Comparison of ENCODE assay signal across 1 cellular context in the genomic region with DNA sequence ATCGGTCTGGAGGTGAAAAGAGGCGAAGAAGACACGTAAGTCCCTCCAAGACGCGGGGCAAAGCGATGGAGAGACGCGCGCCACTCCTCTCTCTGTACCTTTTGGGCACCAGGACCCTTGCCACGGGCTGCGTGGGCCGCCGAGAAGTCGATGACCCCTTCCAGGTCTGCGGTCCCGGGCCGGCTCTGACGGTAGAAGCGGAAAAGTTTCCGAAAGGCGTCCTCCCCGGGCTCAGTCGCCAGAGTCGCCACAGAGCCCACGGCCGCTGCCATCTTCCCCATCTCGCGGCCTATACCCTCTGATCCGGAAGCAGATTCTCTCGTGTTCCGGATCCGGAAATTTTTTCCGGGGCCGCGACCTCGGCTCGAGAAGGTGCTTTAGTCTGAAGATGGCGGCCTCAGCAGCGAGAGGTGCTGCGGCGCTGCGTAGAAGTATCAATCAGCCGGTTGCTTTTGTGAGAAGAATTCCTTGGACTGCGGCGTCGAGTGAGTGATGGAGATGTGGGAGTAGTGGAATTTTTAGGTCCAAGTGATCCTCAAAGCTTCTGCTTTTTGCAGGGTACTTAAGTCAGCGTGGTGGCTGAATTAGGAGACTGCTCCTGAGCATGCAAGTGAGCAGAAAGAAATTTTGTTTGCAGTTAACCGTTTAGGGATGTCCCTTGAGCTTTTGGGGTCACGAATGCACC.
TF ChIP-seq lines count a peak whose summit lies in the region.

A gene with protein sequence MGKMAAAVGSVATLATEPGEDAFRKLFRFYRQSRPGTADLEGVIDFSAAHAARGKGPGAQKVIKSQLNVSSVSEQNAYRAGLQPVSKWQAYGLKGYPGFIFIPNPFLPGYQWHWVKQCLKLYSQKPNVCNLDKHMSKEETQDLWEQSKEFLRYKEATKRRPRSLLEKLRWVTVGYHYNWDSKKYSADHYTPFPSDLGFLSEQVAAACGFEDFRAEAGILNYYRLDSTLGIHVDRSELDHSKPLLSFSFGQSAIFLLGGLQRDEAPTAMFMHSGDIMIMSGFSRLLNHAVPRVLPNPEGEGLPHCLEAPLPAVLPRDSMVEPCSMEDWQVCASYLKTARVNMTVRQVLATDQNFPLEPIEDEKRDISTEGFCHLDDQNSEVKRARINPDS (minus strand): TSS at position 300 of the 685 bp plus-strand sequence. CDS start 19 bp downstream, at position 281.
SLIRP (plus strand) TSS at position 380 of the 685 bp plus-strand sequence; CDS start at position 389, 9 bp downstream.

TF ChIP-seq in HepG2, 621 proteins besides CTCF, POLR2A, EP300 and RAD21 (continued from another document and continues in another):
- TF ChIP-seq, protein P1, sequence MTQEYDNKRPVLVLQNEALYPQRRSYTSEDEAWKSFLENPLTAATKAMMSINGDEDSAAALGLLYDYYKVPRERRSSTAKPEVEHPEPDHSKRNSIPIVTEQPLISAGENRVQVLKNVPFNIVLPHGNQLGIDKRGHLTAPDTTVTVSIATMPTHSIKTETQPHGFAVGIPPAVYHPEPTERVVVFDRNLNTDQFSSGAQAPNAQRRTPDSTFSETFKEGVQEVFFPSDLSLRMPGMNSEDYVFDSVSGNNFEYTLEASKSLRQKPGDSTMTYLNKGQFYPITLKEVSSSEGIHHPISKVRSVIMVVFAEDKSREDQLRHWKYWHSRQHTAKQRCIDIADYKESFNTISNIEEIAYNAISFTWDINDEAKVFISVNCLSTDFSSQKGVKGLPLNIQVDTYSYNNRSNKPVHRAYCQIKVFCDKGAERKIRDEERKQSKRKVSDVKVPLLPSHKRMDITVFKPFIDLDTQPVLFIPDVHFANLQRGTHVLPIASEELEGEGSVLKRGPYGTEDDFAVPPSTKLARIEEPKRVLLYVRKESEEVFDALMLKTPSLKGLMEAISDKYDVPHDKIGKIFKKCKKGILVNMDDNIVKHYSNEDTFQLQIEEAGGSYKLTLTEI (CRISPR knock-in tag; conservative IDR thresholded peaks at IDR 0.05), result no peak
- TF ChIP-seq ZNF280D (CRISPR knock-in tag; IDR thresholded peaks at IDR 0.05) (peak; percentile 42; the same call in 1 of the 2 replicates), ESRRA (CRISPR knock-in tag; IDR thresholded peaks at IDR 0.05; ENCODE audit: low read depth) (peak; percentile 47; the same call in 1 of the 2 replicates), ZNF883 (CRISPR knock-in tag; IDR thresholded peaks at IDR 0.05; ENCODE audit: not compliant biosample characterization) (peak; percentile 82), BCLAF1 (IDR thresholded peaks at IDR 0.05) (no peak), SP4 (CRISPR knock-in tag; IDR thresholded peaks at IDR 0.05) (peak; percentile 63; the same call in 1 of the 2 replicates), RBM22 (optimal IDR thresholded peaks at IDR 0.05; ENCODE audit: low read length) (no peak), GLI4 (CRISPR knock-in tag; IDR thresholded peaks at IDR 0.05; ENCODE audit: borderline replicate concordance) (no peak), ZNF124 (CRISPR knock-in tag; IDR thresholded peaks at IDR 0.05) (0 out of 2 replicates have a peak, but pooled peaks have one; percentile 23), ZSCAN5A (CRISPR knock-in tag; IDR thresholded peaks at IDR 0.05; ENCODE audit: borderline replicate concordance) (peak; percentile 66; the same call in 1 of the 2 replicates), ZBTB7B (CRISPR knock-in tag; IDR thresholded peaks at IDR 0.05) (0 out of 2 replicates have a peak, but pooled peaks have one; percentile 14), ZBTB33 (CRISPR knock-in tag; IDR thresholded peaks at IDR 0.05) (no peak), ZNF704 (CRISPR knock-in tag; IDR thresholded peaks at IDR 0.05; ENCODE audit: borderline replicate concordance) (0 out of 2 replicates have a peak, but pooled peaks have one; percentile 33), MBD4 (IDR thresholded peaks at IDR 0.05; ENCODE audit: borderline replicate concordance, low read length) (no peak), ZMYM4 (CRISPR knock-in tag; IDR thresholded peaks at IDR 0.05) (peak; percentile 57), RORA (CRISPR knock-in tag; IDR thresholded peaks at IDR 0.05) (0 out of 2 replicates have a peak, but pooled peaks have one; percentile 44), ZC3H4 (CRISPR knock-in tag; IDR thresholded peaks at IDR 0.05; ENCODE audit: borderline replicate concordance) (no peak), ZNF850 (CRISPR knock-in tag; conservative IDR thresholded peaks at IDR 0.05) (peak; percentile 26; the same call in 1 of the 2 replicates), ARNT2 (CRISPR knock-in tag; IDR thresholded peaks at IDR 0.05; ENCODE audit: low read depth) (peak; percentile 63; the same call in 1 of the 2 replicates), ZNF264 (CRISPR knock-in tag; IDR thresholded peaks at IDR 0.05) (peak; percentile 61; the same call in 1 of the 2 replicates), ZNF616 (CRISPR knock-in tag; IDR thresholded peaks at IDR 0.05; ENCODE audit: low read depth) (no peak), ZNF552 (CRISPR knock-in tag; IDR thresholded peaks at IDR 0.05; ENCODE audit: borderline replicate concordance) (no peak)
- TF ChIP-seq, protein P2, sequence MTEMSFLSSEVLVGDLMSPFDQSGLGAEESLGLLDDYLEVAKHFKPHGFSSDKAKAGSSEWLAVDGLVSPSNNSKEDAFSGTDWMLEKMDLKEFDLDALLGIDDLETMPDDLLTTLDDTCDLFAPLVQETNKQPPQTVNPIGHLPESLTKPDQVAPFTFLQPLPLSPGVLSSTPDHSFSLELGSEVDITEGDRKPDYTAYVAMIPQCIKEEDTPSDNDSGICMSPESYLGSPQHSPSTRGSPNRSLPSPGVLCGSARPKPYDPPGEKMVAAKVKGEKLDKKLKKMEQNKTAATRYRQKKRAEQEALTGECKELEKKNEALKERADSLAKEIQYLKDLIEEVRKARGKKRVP (CRISPR knock-in tag; IDR thresholded peaks at IDR 0.05), result no peak
- TF ChIP-seq, protein P3, sequence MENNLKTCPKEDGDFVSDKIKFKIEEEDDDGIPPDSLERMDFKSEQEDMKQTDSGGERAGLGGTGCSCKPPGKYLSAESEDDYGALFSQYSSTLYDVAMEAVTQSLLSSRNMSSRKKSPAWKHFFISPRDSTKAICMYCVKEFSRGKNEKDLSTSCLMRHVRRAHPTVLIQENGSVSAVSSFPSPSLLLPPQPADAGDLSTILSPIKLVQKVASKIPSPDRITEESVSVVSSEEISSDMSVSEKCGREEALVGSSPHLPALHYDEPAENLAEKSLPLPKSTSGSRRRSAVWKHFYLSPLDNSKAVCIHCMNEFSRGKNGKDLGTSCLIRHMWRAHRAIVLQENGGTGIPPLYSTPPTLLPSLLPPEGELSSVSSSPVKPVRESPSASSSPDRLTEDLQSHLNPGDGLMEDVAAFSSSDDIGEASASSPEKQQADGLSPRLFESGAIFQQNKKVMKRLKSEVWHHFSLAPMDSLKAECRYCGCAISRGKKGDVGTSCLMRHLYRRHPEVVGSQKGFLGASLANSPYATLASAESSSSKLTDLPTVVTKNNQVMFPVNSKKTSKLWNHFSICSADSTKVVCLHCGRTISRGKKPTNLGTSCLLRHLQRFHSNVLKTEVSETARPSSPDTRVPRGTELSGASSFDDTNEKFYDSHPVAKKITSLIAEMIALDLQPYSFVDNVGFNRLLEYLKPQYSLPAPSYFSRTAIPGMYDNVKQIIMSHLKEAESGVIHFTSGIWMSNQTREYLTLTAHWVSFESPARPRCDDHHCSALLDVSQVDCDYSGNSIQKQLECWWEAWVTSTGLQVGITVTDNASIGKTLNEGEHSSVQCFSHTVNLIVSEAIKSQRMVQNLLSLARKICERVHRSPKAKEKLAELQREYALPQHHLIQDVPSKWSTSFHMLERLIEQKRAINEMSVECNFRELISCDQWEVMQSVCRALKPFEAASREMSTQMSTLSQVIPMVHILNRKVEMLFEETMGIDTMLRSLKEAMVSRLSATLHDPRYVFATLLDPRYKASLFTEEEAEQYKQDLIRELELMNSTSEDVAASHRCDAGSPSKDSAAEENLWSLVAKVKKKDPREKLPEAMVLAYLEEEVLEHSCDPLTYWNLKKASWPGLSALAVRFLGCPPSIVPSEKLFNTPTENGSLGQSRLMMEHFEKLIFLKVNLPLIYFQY (CRISPR knock-in tag; IDR thresholded peaks at IDR 0.05; ENCODE audit: borderline replicate concordance), result no peak
- TF ChIP-seq, protein P4, sequence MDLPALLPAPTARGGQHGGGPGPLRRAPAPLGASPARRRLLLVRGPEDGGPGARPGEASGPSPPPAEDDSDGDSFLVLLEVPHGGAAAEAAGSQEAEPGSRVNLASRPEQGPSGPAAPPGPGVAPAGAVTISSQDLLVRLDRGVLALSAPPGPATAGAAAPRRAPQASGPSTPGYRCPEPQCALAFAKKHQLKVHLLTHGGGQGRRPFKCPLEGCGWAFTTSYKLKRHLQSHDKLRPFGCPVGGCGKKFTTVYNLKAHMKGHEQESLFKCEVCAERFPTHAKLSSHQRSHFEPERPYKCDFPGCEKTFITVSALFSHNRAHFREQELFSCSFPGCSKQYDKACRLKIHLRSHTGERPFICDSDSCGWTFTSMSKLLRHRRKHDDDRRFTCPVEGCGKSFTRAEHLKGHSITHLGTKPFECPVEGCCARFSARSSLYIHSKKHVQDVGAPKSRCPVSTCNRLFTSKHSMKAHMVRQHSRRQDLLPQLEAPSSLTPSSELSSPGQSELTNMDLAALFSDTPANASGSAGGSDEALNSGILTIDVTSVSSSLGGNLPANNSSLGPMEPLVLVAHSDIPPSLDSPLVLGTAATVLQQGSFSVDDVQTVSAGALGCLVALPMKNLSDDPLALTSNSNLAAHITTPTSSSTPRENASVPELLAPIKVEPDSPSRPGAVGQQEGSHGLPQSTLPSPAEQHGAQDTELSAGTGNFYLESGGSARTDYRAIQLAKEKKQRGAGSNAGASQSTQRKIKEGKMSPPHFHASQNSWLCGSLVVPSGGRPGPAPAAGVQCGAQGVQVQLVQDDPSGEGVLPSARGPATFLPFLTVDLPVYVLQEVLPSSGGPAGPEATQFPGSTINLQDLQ (CRISPR knock-in tag; IDR thresholded peaks at IDR 0.05), result peak; percentile 81; the same call in 1 of the 2 replicates
